ENCODE assay signal across 1 cellular context in the genomic region with DNA sequence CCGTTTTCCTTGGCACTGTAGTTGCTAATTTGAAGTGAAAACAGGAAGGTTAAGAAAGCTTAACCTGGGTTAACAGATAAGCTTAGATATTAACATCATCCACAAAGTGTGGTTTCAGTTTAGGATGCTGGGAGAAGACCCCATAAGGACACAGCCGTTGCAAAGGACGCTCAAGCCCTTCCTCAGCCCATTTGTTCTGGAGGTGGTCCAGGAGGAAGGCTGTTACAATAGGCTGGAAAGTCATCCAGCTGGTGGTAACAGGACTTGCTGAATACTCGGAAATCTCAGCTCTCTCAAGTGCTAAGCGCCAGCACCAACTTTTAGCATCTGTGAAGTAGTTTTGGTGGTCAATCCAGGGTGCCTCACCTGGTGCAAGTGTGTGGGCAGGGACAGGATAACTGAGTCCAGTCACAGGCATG.
TF ChIP-seq lines count a peak whose summit lies in the region.

No MANE protein-coding gene starts in this region.

TF ChIP-seq in H1, 55 proteins besides CTCF, POLR2A, EP300 and RAD21:
- TF ChIP-seq BRCA1 (IDR thresholded peaks at IDR 0.05; ENCODE audit: low read depth, low read length): no peak
- no peak for TF ChIP-seq TCF12 (IDR thresholded peaks at IDR 0.05; ENCODE audit: low read depth, low read length)
- TF ChIP-seq SUZ12 (IDR thresholded peaks at IDR 0.05; ENCODE audit: low read length): no peak
- TF ChIP-seq GTF2F1 (IDR thresholded peaks at IDR 0.05; ENCODE audit: borderline replicate concordance, low read depth, low read length): no peak
